1 cellular context compared by ENCODE assay signal in genomic region chr1:169106921-169107672, GRCh38.
TF ChIP-seq lines count a peak whose summit lies in the region.

No MANE protein-coding gene starts in this region.

TF ChIP-seq in GM12878, 131 proteins besides CTCF, POLR2A, EP300 and RAD21 (continued from another document):
- TF ChIP-seq PRDM15 (CRISPR knock-in tag; IDR thresholded peaks at IDR 0.05), result no peak
- peak; percentile 30; the same call in 1 of the 2 replicates for TF ChIP-seq RB1 (IDR thresholded peaks at IDR 0.05; ENCODE audit: borderline replicate concordance)
- no peak for TF ChIP-seq POLR2AphosphoS5 (IDR thresholded peaks at IDR 0.05; ENCODE audit: low read length)
- TF ChIP-seq ZBTB40 (IDR thresholded peaks at IDR 0.05; ENCODE audit: borderline replicate concordance), result peak; percentile 26; the same call in 1 of the 2 replicates
- TF ChIP-seq IKZF2 (IDR thresholded peaks at IDR 0.05), result no peak
- TF ChIP-seq SIN3A (IDR thresholded peaks at IDR 0.05; ENCODE audit: low read depth, low read length), result 0 out of 2 replicates have a peak, but pooled peaks have one; percentile 42
- TF ChIP-seq SRF (IDR thresholded peaks at IDR 0.05; ENCODE audit: low read depth in 2 of 2, low read length in 2 of 2), result no peak
